9 cellular contexts compared by ENCODE assay signal in genomic region chr7:1059200-1060091, GRCh38. TPM values are rescaled to one million over a fixed set of nuclear protein-coding genes. Genes with fewer than 3 reads are reported as not detected.
A peak's percentile ranks its signal among the peaks of the same experiment; 100 is the strongest.
DNase-seq lines count a peak whose midpoint lies in the region; ATAC-seq, FAIRE-seq and TF ChIP-seq lines count a peak whose summit lies in the region.
"Had no signal": no experiment of that assay in that cellular context is flagged by ENCODE, and none has a peak within 500 bp of the region (broad histone marks: within the 10 kb centered on the region; RNA-seq: fewer than 3 reads in every experiment).

No MANE protein-coding gene starts in this region.

- intact Hi-C loops in body of pancreas (cut with DNase I): no loop called here
- intact Hi-C loops in HepG2 (cut with micrococcal nuclease; ENCODE audit: unreplicated experiment): no loop called here

- no peak overlapping the region for H2AFZ ChIP-seq in HepG2 (ENCODE audit: low read length)

- no TSS peak for BruUV-seq in HepG2 (replicated peaks; lab: Mats Ljungman, UMichigan)

- WGBS in body of pancreas, 2 donors: 38 to 42% methylated on average over 29 to 49 of the region's 55 CpGs
- 96% methylated on average over 55 of the region's 55 CpGs for WGBS in HepG2 (ENCODE audit: low lambda C conversion rate)

- H4K20me1 ChIP-seq in BLaER1: peaks cover 71% of the 10 kb centered on the region
- H4K20me1 ChIP-seq in HepG2 (ENCODE audit: insufficient read depth, low read length): no peaks in the 10 kb centered on the region

- CTCF ChIA-PET in HEK293 (lab: Yijun Ruan, JAX): interaction anchor here (1.5 to 2.2 kb wide), 2 partner anchors 14 to 66 kb away, joined by 10 read pairs; partner anchors contain the start of gene GPR146
- CTCF ChIA-PET in HepG2 (lab: Yijun Ruan, JAX; ENCODE audit: low intra/inter-chr PET ratio, low total read pairs): no interaction called here

- H3K9me3 ChIP-seq in BLaER1 (no peaks in the 10 kb centered on the region), HEK293 (ENCODE audit: control insufficient read depth, insufficient read depth, low read depth, low read length) (no peaks in the 10 kb centered on the region), body of pancreas (no peaks in the 10 kb centered on the region), HepG2 (ENCODE audit: low read length) (no peaks in the 10 kb centered on the region)

- ATAC-seq in body of pancreas (peak; percentile 62), HepG2 (peak; percentile 22), GM21423 (IDR thresholded peaks at IDR 0.05; ENCODE audit: unreplicated experiment) (no peak)

- H3K27me3 ChIP-seq in BLaER1: no peaks in the 10 kb centered on the region
- no peaks in the 10 kb centered on the region for H3K27me3 ChIP-seq in body of pancreas
- no peaks in the 10 kb centered on the region for H3K27me3 ChIP-seq in HepG2 (ENCODE audit: control insufficient read depth in 1 of 2, insufficient read depth in 2 of 2, low read length in 2 of 2)

- H3K4me3 ChIP-seq in BLaER1 (peak overlapping the region; percentile 44; the same call in 1 of the 2 replicates), HEK293 (ENCODE audit: low read depth, low read length) (no peak overlapping the region), body of pancreas (no peak overlapping the region), HepG2 (replicated peaks in 1 of 3; ENCODE audit: insufficient read depth in 1 of 3, low read depth in 2 of 3, low read length in 3 of 3) (no peak overlapping the region)

- in situ Hi-C loops in HepG2 (cut with HindIII; ENCODE audit: extremely low pct_ligation_motif_present, low pct_unique_long_range_greater_than_20kb): no loop called here

- no peak for TF ChIP-seq CTCF in HEK293 (tag by site-specific recombination; IDR thresholded peaks at IDR 0.05)
- TF ChIP-seq CTCF in body of pancreas (IDR thresholded peaks at IDR 0.05): no peak
- TF ChIP-seq CTCF in HepG2 (CRISPR knock-in tag; IDR thresholded peaks at IDR 0.05): no peak

- no peaks in the 10 kb centered on the region for H3K79me2 ChIP-seq in HepG2 (ENCODE audit: insufficient read depth, low read length)

- H3K4me1 ChIP-seq in BLaER1 (peaks cover 95% of the 10 kb centered on the region), HEK293 (ENCODE audit: control insufficient read depth, insufficient read depth, low read length) (no peaks in the 10 kb centered on the region), body of pancreas (peaks cover 12% of the 10 kb centered on the region), HepG2 (ENCODE audit: insufficient read depth, low read length) (peaks cover 4% of the 10 kb centered on the region)

- peak overlapping the region; percentile 94 for H3K27ac ChIP-seq in BLaER1
- no peak overlapping the region for H3K27ac ChIP-seq in HEK293 (ENCODE audit: extremely low read depth, low read depth, low read length)
- H3K27ac ChIP-seq in body of pancreas: peak overlapping the region in 3 of 4 donors; percentile 58 to 68 (median 59)
- no peak overlapping the region for H3K27ac ChIP-seq in HepG2 (ENCODE audit: extremely low read length, insufficient read depth, low read length)
- H3K27ac ChIP-seq: epithelial cell of prostate had no signal

- POLR2A ChIA-PET in HEK293 (lab: Yijun Ruan, JAX) (no interaction called here), HepG2 (lab: Yijun Ruan, JAX) (no interaction called here)

- DNase-seq in body of pancreas: peak; percentile 62 to 85 (median 78)
- no peak for DNase-seq in HepG2 (ENCODE audit: low spot score)
- DNase-seq in superior temporal gyrus (ENCODE audit: extremely low spot score): no peak
- no peak for DNase-seq in NCI-H446 treated with DMSO at 0.1 percent for 48 hours (lab: John Stamatoyannopoulos, UW)
- DNase-seq in ureter (ENCODE audit: low spot score): no peak

- TF ChIP-seq RAD21 in HepG2 (CRISPR knock-in tag; IDR thresholded peaks at IDR 0.05): no peak

- no peak for FAIRE-seq in HepG2 (lab: Jason Lieb, UNC)

- H3K9ac ChIP-seq in BLaER1 (no peak overlapping the region; the same call in 1 of the 2 replicates), HepG2 (ENCODE audit: insufficient read depth, low read depth, low read length) (no peak overlapping the region)

- peak overlapping the region; percentile 100 for H3K4me2 ChIP-seq in BLaER1
- H3K4me2 ChIP-seq in HepG2 (ENCODE audit: low read depth, low read length): no peak overlapping the region

- peaks cover 16% of the 10 kb centered on the region for H3K36me3 ChIP-seq in BLaER1
- H3K36me3 ChIP-seq in HEK293 (ENCODE audit: control insufficient read depth in 2 of 2, insufficient read depth in 1 of 2, low read length in 2 of 2): peaks cover 0 to 7% of the 10 kb centered on the region in 2 experiments; a peak in 1 of 3 replicates
- peaks cover 0 to 1% of the 10 kb centered on the region in 2 donors for H3K36me3 ChIP-seq in body of pancreas (replicated peaks in 1 of 2; ENCODE audit: insufficient read depth in 1 of 2, low read depth in 2 of 2)
- H3K36me3 ChIP-seq in HepG2 (replicated peaks in 1 of 2; ENCODE audit: control insufficient read depth in 1 of 2, insufficient read depth in 2 of 2, low read length in 2 of 2): peaks cover 9 to 14% of the 10 kb centered on the region in 2 experiments; a peak in 4 of 5 replicates

- TF ChIP-seq EP300 in HepG2 (IDR thresholded peaks at IDR 0.05; ENCODE audit: low read depth in 2 of 2, low read length in 2 of 2) (no peak), HepG2 (CRISPR knock-in tag; IDR thresholded peaks at IDR 0.05; ENCODE audit: borderline replicate concordance) (no peak)

- no peak for TF ChIP-seq POLR2A in body of pancreas (IDR thresholded peaks at IDR 0.05)
- TF ChIP-seq POLR2A in HepG2 (IDR thresholded peaks at IDR 0.05; ENCODE audit: insufficient read depth in 1 of 2, low read depth in 2 of 2, low read length in 2 of 2): no peak

TF ChIP-seq in HepG2, 621 proteins besides CTCF, POLR2A, EP300 and RAD21 (continues in another document):
- TF ChIP-seq ZBTB20 (CRISPR knock-in tag; IDR thresholded peaks at IDR 0.05; ENCODE audit: borderline replicate concordance, low read depth) (no peak), SALL1 (CRISPR knock-in tag; IDR thresholded peaks at IDR 0.05) (no peak)

RNA-seq across cellular contexts. Expression of gene GPR146, which starts 15.1 kb away (rescaled TPM):
- total RNA-seq in body of pancreas: 10 to 100 TPM in 1 of 2 donors, 1 to 10 TPM in 1; 8.8 to 11.2 TPM
- total RNA-seq in HepG2 (2016; rRNA removed; fragmentation: Illumina TruSeq; extraction: Trizol): 0.84 and 2.0 TPM in 2 replicates
- 0.91 and 1.1 TPM in 2 replicates for total RNA-seq in HepG2 (2016; cell fraction: cytosol; rRNA removed; fragmentation: Illumina TruSeq; extraction: Trizol; ENCODE audit: low read depth)
- total RNA-seq in HepG2 (2016; cell fraction: insoluble cytoplasmic fraction; rRNA removed; fragmentation: Illumina TruSeq; extraction: Trizol): 0.89 and 1.2 TPM in 2 replicates
- 1.9 and 2.7 TPM in 2 replicates for total RNA-seq in HepG2 (2016; cell fraction: membrane; rRNA removed; fragmentation: Illumina TruSeq; extraction: Trizol)
- total RNA-seq in HepG2 (2016; cell fraction: nucleus; rRNA removed; fragmentation: Illumina TruSeq; extraction: Trizol): 1.1 and 3.4 TPM in 2 replicates
- 15.9 and 17.2 TPM in 2 replicates for polyA plus RNA-seq in HepG2 (2011; rRNA removed)
- polyA plus RNA-seq in HepG2 (2011; cell fraction: cytosol; rRNA removed): 11.4 and 22.4 TPM in 2 replicates
- polyA plus RNA-seq in HepG2 (2011; cell fraction: nucleus; rRNA removed): 18.2 and 25.0 TPM in 2 replicates
- polyA plus RNA-seq in HepG2 (2012): 4.5 and 5.3 TPM in 2 replicates
- polyA plus RNA-seq in HepG2 (2016; cell fraction: cytosol; fragmentation: Illumina TruSeq; extraction: Trizol; ENCODE audit: low read depth): 2.1 and 2.2 TPM in 2 replicates
- 0.78 and 1.3 TPM in 2 replicates for polyA plus RNA-seq in HepG2 (2016; cell fraction: insoluble cytoplasmic fraction; fragmentation: Illumina TruSeq; extraction: Trizol; ENCODE audit: low read depth)
- 2.3 and 3.4 TPM in 2 replicates for polyA plus RNA-seq in HepG2 (2016; cell fraction: membrane; fragmentation: Illumina TruSeq; extraction: Trizol; ENCODE audit: low read depth)
- 2.2 and 2.5 TPM in 2 replicates for polyA plus RNA-seq in HepG2 (2016; cell fraction: nucleus; fragmentation: Illumina TruSeq; extraction: Trizol; ENCODE audit: insufficient read depth, low read depth)
- 0.87 and 47.8 TPM in 2 replicates for polyA minus RNA-seq in HepG2 (2011; rRNA and poly(A)+ RNA removed; ENCODE audit: low replicate concordance)
- polyA minus RNA-seq in HepG2 (2011; cell fraction: cytosol; rRNA and poly(A)+ RNA removed): 6.9 and 9.1 TPM in 2 replicates
- 9.3 and 14.0 TPM in 2 replicates for polyA minus RNA-seq in HepG2 (2011; cell fraction: nucleus; rRNA and poly(A)+ RNA removed)
- total RNA-seq in ureter: 8.7 TPM

RNA-seq across cellular contexts. Expression of gene GPER1, which starts 28.5 kb away (rescaled TPM):
- 1 to 10 TPM in 1 of 2 donors, not detected in 1; 1.0 TPM for total RNA-seq in body of pancreas
- 15.2 and 19.7 TPM in 2 replicates for total RNA-seq in HepG2 (2016; rRNA removed; fragmentation: Illumina TruSeq; extraction: Trizol)
- 11.8 and 14.0 TPM in 2 replicates for total RNA-seq in HepG2 (2016; cell fraction: cytosol; rRNA removed; fragmentation: Illumina TruSeq; extraction: Trizol; ENCODE audit: low read depth)
- 14.3 and 19.8 TPM in 2 replicates for total RNA-seq in HepG2 (2016; cell fraction: insoluble cytoplasmic fraction; rRNA removed; fragmentation: Illumina TruSeq; extraction: Trizol)
- 22.2 and 30.5 TPM in 2 replicates for total RNA-seq in HepG2 (2016; cell fraction: membrane; rRNA removed; fragmentation: Illumina TruSeq; extraction: Trizol)
- 13.6 and 15.7 TPM in 2 replicates for total RNA-seq in HepG2 (2016; cell fraction: nucleus; rRNA removed; fragmentation: Illumina TruSeq; extraction: Trizol)
- polyA plus RNA-seq in HepG2 (2011; rRNA removed): 12.7 and 16.4 TPM in 2 replicates
- 14.9 and 19.2 TPM in 2 replicates for polyA plus RNA-seq in HepG2 (2011; cell fraction: cytosol; rRNA removed)
- 55.4 and 63.5 TPM in 2 replicates for polyA plus RNA-seq in HepG2 (2011; cell fraction: nucleus; rRNA removed)
- 10.5 and 10.7 TPM in 2 replicates for polyA plus RNA-seq in HepG2 (2012)
- polyA plus RNA-seq in HepG2 (2016; cell fraction: cytosol; fragmentation: Illumina TruSeq; extraction: Trizol; ENCODE audit: low read depth): 9.9 and 11.3 TPM in 2 replicates
- polyA plus RNA-seq in HepG2 (2016; cell fraction: insoluble cytoplasmic fraction; fragmentation: Illumina TruSeq; extraction: Trizol; ENCODE audit: low read depth): 17.5 and 21.3 TPM in 2 replicates
- polyA plus RNA-seq in HepG2 (2016; cell fraction: membrane; fragmentation: Illumina TruSeq; extraction: Trizol; ENCODE audit: low read depth): 22.0 and 22.5 TPM in 2 replicates
- polyA plus RNA-seq in HepG2 (2016; cell fraction: nucleus; fragmentation: Illumina TruSeq; extraction: Trizol; ENCODE audit: insufficient read depth, low read depth): 36.9 and 39.6 TPM in 2 replicates
- 7.5 and 47.4 TPM in 2 replicates for polyA minus RNA-seq in HepG2 (2011; rRNA and poly(A)+ RNA removed; ENCODE audit: low replicate concordance)
- 11.5 and 13.4 TPM in 2 replicates for polyA minus RNA-seq in HepG2 (2011; cell fraction: cytosol; rRNA and poly(A)+ RNA removed)
- 4.2 and 5.7 TPM in 2 replicates for polyA minus RNA-seq in HepG2 (2011; cell fraction: nucleus; rRNA and poly(A)+ RNA removed)
- 3.4 TPM for total RNA-seq in ureter

Comparison
In these comparisons a context has a peak if more than half of its experiments do, and no peak if none do; other contexts are left out.
1. H3K27ac ChIP-seq: peak in BLaER1 (single experiment) and body of pancreas (3 of 4); none in HEK293 (single experiment) and HepG2 (single experiment).
2. DNase-seq: peak in body of pancreas (4 of 4); none in HepG2 (single experiment), superior temporal gyrus (single experiment), NCI-H446 treated with DMSO at 0.1 percent for 48 hours (single experiment) and ureter (single experiment).